23 cellular contexts compared by ENCODE assay signal in the genomic region with DNA sequence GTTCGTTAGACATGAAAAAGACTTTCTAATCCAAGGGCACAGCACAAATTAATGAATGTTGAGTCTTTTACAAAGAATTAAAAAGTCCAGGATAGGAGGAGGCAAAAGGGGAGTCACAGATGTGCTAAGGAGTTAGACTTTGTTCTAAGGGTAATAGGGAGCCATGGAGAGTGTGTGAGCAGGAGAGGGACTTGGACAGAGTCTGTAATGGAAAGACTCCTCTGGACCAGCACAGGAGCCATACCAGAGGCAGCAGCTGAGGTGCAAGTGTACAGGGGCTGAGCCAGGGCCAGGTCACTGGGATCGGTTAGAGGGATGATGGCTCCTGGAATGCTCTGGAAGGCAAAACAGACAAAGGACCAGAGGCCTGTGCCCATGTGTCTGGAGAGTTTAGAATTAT. TPM values are rescaled to one million over a fixed set of nuclear protein-coding genes. Genes with fewer than 3 reads are reported as not detected.
DNase-seq lines count a peak whose midpoint lies in the region; ATAC-seq, FAIRE-seq and TF ChIP-seq lines count a peak whose summit lies in the region.
"Had no signal": no experiment of that assay in that cellular context is flagged by ENCODE, and none has a peak within 500 bp of the region (broad histone marks: within the 10 kb centered on the region; RNA-seq: fewer than 3 reads in every experiment).

No MANE protein-coding gene starts in this region.

- no peak overlapping the region for H3K9ac ChIP-seq in K562 (ENCODE audit: insufficient read depth in 1 of 2, low read depth in 2 of 2, low read length in 2 of 2)

- POLR2A ChIA-PET in K562 (lab: Yijun Ruan, JAX) = interaction anchor here (1.9 kb wide), 1 partner anchor 12 kb away, joined by 5 read pairs; no protein-coding TSS in a partner anchor

- no peak overlapping the region for H3K4me2 ChIP-seq in K562 (ENCODE audit: insufficient read depth, low read length)

- no peak overlapping the region for H3K27ac Mint-ChIP-seq in T-helper 2 cell treated with Interferon-gamma antibody and Interleukin-4, amounts not matched to agents 5 μg/mL and 100 μg/mL, for 36 hours
- H3K27ac Mint-ChIP-seq: CD8-positive, alpha-beta memory T cell had no signal

- peaks cover 2% of the 10 kb centered on the region for H3K36me3 Mint-ChIP-seq in T-helper 2 cell treated with Interferon-gamma antibody and Interleukin-4, amounts not matched to agents 5 μg/mL and 100 μg/mL, for 36 hours (ENCODE audit: low read depth)

- H3K36me3 ChIP-seq in ACC112 (ENCODE audit: insufficient read depth, low read length) (no peaks in the 10 kb centered on the region), K562 (ENCODE audit: control insufficient read depth, insufficient read depth, low read length) (no peaks in the 10 kb centered on the region), lower lobe of right lung (no peaks in the 10 kb centered on the region), stomach (no peaks in the 10 kb centered on the region)

- H3K4me3 ChIP-seq in ACC112 (ENCODE audit: low read depth, low read length) (no peak overlapping the region), K562 (no peak overlapping the region), lower lobe of right lung (no peak overlapping the region), stomach (no peak overlapping the region)
- H3K4me3 ChIP-seq: HAP-1, mucosa of descending colon, SK-N-MC had no signal

- CTCF ChIA-PET in K562 (lab: Yijun Ruan, JAX; ENCODE audit: low intra/inter-chr PET ratio) = no interaction called here

- in situ Hi-C loops in K562 (cut with MboI) = loop anchor here (5.0 kb wide), 1 partner anchor 39 kb away; no protein-coding TSS in a partner anchor

- intact Hi-C loops in K562 (cut with micrococcal nuclease) (no loop called here), lower lobe of right lung (cut with DNase I) (loop anchor here (5.0 kb wide), 1 partner anchor 39 kb away; no protein-coding TSS in a partner anchor), stomach (cut with DNase I; ENCODE audit: low total_unique reads) (loop anchor here (5.0 kb wide), 1 partner anchor 39 kb away; no protein-coding TSS in a partner anchor)

- FAIRE-seq in K562 (lab: Jason Lieb, UNC) = no peak
- FAIRE-seq: islet of Langerhans, urothelium cell line had no signal

- H3K27me3 ChIP-seq in ACC112 (ENCODE audit: insufficient read depth, low read length) = no peaks in the 10 kb centered on the region
- H3K27me3 ChIP-seq in K562 (ENCODE audit: control insufficient read depth in 2 of 2, insufficient read depth in 2 of 2, low read length in 2 of 2) = peaks cover 5 to 32% of the 10 kb centered on the region in 2 experiments; a peak in 4 of 5 replicates
- H3K27me3 ChIP-seq in lower lobe of right lung (ENCODE audit: low read depth) = no peaks in the 10 kb centered on the region
- peaks cover 0 to 51% (median 0%) of the 10 kb centered on the region in 3 donors for H3K27me3 ChIP-seq in stomach

- ATAC-seq in K562 = no peak
- ATAC-seq in lower lobe of right lung = no peak

- H3K9me1 ChIP-seq in K562 (ENCODE audit: control insufficient read depth, insufficient read depth, low read length) = no peaks in the 10 kb centered on the region

- H3K4me1 Mint-ChIP-seq in T-helper 2 cell treated with Interferon-gamma antibody and Interleukin-4, amounts not matched to agents 5 μg/mL and 100 μg/mL, for 36 hours (ENCODE audit: low read depth) = peaks cover 15% of the 10 kb centered on the region

- TF ChIP-seq CTCF in K562 (IDR thresholded peaks at IDR 0.05 in 2 of 3, conservative IDR thresholded peaks at IDR 0.05 in 1 of 3; ENCODE audit: insufficient read depth in 2 of 3, low read depth in 1 of 3, low read length in 3 of 3) (no peak), lower lobe of right lung (IDR thresholded peaks at IDR 0.05) (no peak), stomach (IDR thresholded peaks at IDR 0.05) (no peak)

- TF ChIP-seq EP300 in K562 (IDR thresholded peaks at IDR 0.05; ENCODE audit: low read length) (no peak), stomach (IDR thresholded peaks at IDR 0.05) (no peak)

- no peaks in the 10 kb centered on the region for H3K79me2 ChIP-seq in ACC112 (ENCODE audit: control insufficient read depth, insufficient read depth, low read length, unreplicated experiment)
- H3K79me2 ChIP-seq in K562 (ENCODE audit: control insufficient read depth, insufficient read depth, low read length) = no peaks in the 10 kb centered on the region

- H3K27me3 Mint-ChIP-seq in T-helper 2 cell treated with Interferon-gamma antibody and Interleukin-4, amounts not matched to agents 5 μg/mL and 100 μg/mL, for 36 hours (ENCODE audit: low read depth) = peaks cover 11% of the 10 kb centered on the region

- H3K9me3 Mint-ChIP-seq in T-helper 2 cell treated with Interferon-gamma antibody and Interleukin-4, amounts not matched to agents 5 μg/mL and 100 μg/mL, for 36 hours = no peaks in the 10 kb centered on the region
- H3K9me3 Mint-ChIP-seq: CD8-positive, alpha-beta memory T cell had no signal

- no peak for TF ChIP-seq POLR2A in K562 (conservative IDR thresholded peaks at IDR 0.05)
- TF ChIP-seq POLR2A in stomach (IDR thresholded peaks at IDR 0.05) = no peak

- BruUV-seq in K562 (replicated peaks; lab: Mats Ljungman, UMichigan) = no TSS peak

- no peak for TF ChIP-seq RAD21 in K562 (CRISPR knock-in tag; conservative IDR thresholded peaks at IDR 0.05 in 1 of 2, IDR thresholded peaks at IDR 0.05 in 1 of 2)

- no peaks in the 10 kb centered on the region for H3K9me3 ChIP-seq in K562 (replicated peaks; ENCODE audit: control insufficient read depth, insufficient read depth, low read depth, low read length)
- H3K9me3 ChIP-seq in lower lobe of right lung = no peaks in the 10 kb centered on the region
- H3K9me3 ChIP-seq in stomach = no peaks in the 10 kb centered on the region
- H3K9me3 ChIP-seq: HAP-1, mucosa of descending colon had no signal

- H3K4me1 ChIP-seq in ACC112 (ENCODE audit: control insufficient read depth, insufficient read depth, low read length, unreplicated experiment) (peaks cover 12% of the 10 kb centered on the region), K562 (replicated peaks in 1 of 2; ENCODE audit: control insufficient read depth in 2 of 2, insufficient read depth in 2 of 2, low read length in 2 of 2) (peaks cover 0 to 13% of the 10 kb centered on the region in 2 experiments; a peak in 1 of 5 replicates), lower lobe of right lung (peaks cover 42% of the 10 kb centered on the region), stomach (peaks cover 0 to 29% (median 16%) of the 10 kb centered on the region in 4 donors)

- H3K4me3 Mint-ChIP-seq in T-helper 2 cell treated with Interferon-gamma antibody and Interleukin-4, amounts not matched to agents 5 μg/mL and 100 μg/mL, for 36 hours = no peak overlapping the region
- H3K4me3 Mint-ChIP-seq: CD8-positive, alpha-beta memory T cell had no signal

- H3K27ac ChIP-seq in ACC112 (ENCODE audit: low read depth, low read length) (peak overlapping the region; percentile 36; the same call in 1 of the 2 replicates), K562 (ENCODE audit: extremely low read depth, low read depth, low read length) (no peak overlapping the region), lower lobe of right lung (peak overlapping the region; percentile 13), stomach (peak overlapping the region in 4 of 5 donors; percentile 52 to 77 (median 62))
- H3K27ac ChIP-seq: PC-9, SK-N-MC had no signal

- 0 out of 2 replicates have a peak, but pooled peaks cover 3% of the 10 kb centered on the region for H4K20me1 ChIP-seq in K562 (replicated peaks; ENCODE audit: control insufficient read depth, insufficient read depth, low read length)

- DNase-seq in K562 (ENCODE audit: extremely low read depth in 1 of 4, low spot score in 3 of 4) (no peak), lower lobe of right lung (no peak), stomach (no peak), iPS-NIHi7 (ENCODE audit: extremely low spot score) (no peak), MV-4-11 (lab: John Stamatoyannopoulos, UW) (no peak), NK-92 (lab: John Stamatoyannopoulos, UW; ENCODE audit: unreplicated experiment) (no peak)
- no peak for DNase-seq in T-helper 2 cell treated with Interferon-gamma antibody and Interleukin-4, amounts not matched to agents 5 μg/mL and 100 μg/mL, for 36 hours (ENCODE audit: low spot score)
- DNase-seq: activated CD4-positive, alpha-beta T cell treated with anti-CD3 and anti-CD28 coated beads for 48 hours; activated CD8-positive, alpha-beta memory T cell treated with anti-CD3 and anti-CD28 coated beads, Interleukin-2, amount 50 U/mL, for 48 hours; activated naive CD4-positive, alpha-beta T cell; CD8-positive, alpha-beta memory T cell; mucosa of descending colon; NCI-H1092; NCI-H2107; occipital lobe; PC-9; T1000 had no signal

- whole genome bisulfite sequencing in K562 (ENCODE audit: insufficient coverage, low coverage, missing lambda C conversion rate) = 21% methylated on average over 2 of the region's 2 CpGs
- 60 to 75% (median 74%) methylated on average over 2 of the region's 2 CpGs for WGBS in stomach, 5 donors

- no peak overlapping the region for H2AFZ ChIP-seq in ACC112 (ENCODE audit: low read length, unreplicated experiment)
- H2AFZ ChIP-seq in K562 (ENCODE audit: low read depth, low read length) = no peak overlapping the region

RNA-seq across cellular contexts. Expression of gene GTPBP3, which starts 10.5 kb away (rescaled TPM):
- total RNA-seq in K562 (2011; cell fraction: chromatin; rRNA removed; ENCODE audit: low replicate concordance) = 83.2 and 239 TPM in 2 replicates
- total RNA-seq in K562 (2011; cell fraction: nucleolus; rRNA removed) = 206 and 242 TPM in 2 replicates
- 112 and 116 TPM in 2 replicates for total RNA-seq in K562 (2011; cell fraction: nucleoplasm; rRNA removed)
- 110 and 138 TPM in 2 replicates for total RNA-seq in K562 (2014; rRNA removed)
- total RNA-seq in K562 (2014; rRNA removed; fragmentation: Illumina TruSeq; extraction: Trizol) = 9.8 and 13.5 TPM in 2 replicates
- 28.7 and 32.9 TPM in 2 replicates for total RNA-seq in K562 (2015; rRNA removed; fragmentation: Illumina TruSeq; extraction: Trizol)
- 107 and 110 TPM in 2 replicates for total RNA-seq in K562 (2021)
- polyA plus RNA-seq in K562 (2011; rRNA removed) = 22.6 and 38.0 TPM in 2 replicates
- 38.5 and 83.5 TPM in 2 replicates for polyA plus RNA-seq in K562 (2011; cell fraction: cytosol; rRNA removed)
- polyA plus RNA-seq in K562 (2011; cell fraction: nucleus; rRNA removed) = 111 and 166 TPM in 2 replicates
- polyA plus RNA-seq in K562 (2012) = 45.8 and 50.2 TPM in 2 replicates
- polyA plus RNA-seq in K562 (2014; fragmentation: Illumina TruSeq; extraction: Trizol) = 19.0 and 35.4 TPM in 2 replicates
- 1 to 10 TPM; 4.9 to 5.6 TPM for polyA plus RNA-seq in K562 (2014; fragmentation: Nextera tagmentation; extraction: Ambion mirVana)
- polyA plus RNA-seq in K562 (2014; rRNA removed) = 124 and 143 TPM in 2 replicates
- 9.1 and 9.9 TPM in 2 replicates for polyA minus RNA-seq in K562 (2011; rRNA and poly(A)+ RNA removed)
- 23.5 and 50.0 TPM in 2 replicates for polyA minus RNA-seq in K562 (2011; cell fraction: cytosol; rRNA and poly(A)+ RNA removed)
- 92.0 and 97.6 TPM in 2 replicates for polyA minus RNA-seq in K562 (2011; cell fraction: nucleus; rRNA and poly(A)+ RNA removed)
- total RNA-seq in lower lobe of right lung = 21.0 TPM
- total RNA-seq in stomach = 10 to 100 TPM; 17.1 to 93.9 (median 68.7) TPM
- 10 to 100 TPM; 11.2 to 11.8 (median 11.4) TPM for polyA plus RNA-seq in stomach

RNA-seq across cellular contexts. Expression of gene ANO8, which starts 13.2 kb away (rescaled TPM):
- 16.0 and 39.6 TPM in 2 replicates for total RNA-seq in K562 (2011; cell fraction: chromatin; rRNA removed; ENCODE audit: low replicate concordance)
- 22.4 and 24.5 TPM in 2 replicates for total RNA-seq in K562 (2011; cell fraction: nucleolus; rRNA removed)
- total RNA-seq in K562 (2011; cell fraction: nucleoplasm; rRNA removed) = 14.4 and 15.8 TPM in 2 replicates
- total RNA-seq in K562 (2014; rRNA removed) = 2.5 and 3.5 TPM in 2 replicates
- total RNA-seq in K562 (2014; rRNA removed; fragmentation: Illumina TruSeq; extraction: Trizol) = 0.51 and 0.73 TPM in 2 replicates
- total RNA-seq in K562 (2015; rRNA removed; fragmentation: Illumina TruSeq; extraction: Trizol) = 1.6 and 2.4 TPM in 2 replicates
- 7.6 and 8.5 TPM in 2 replicates for total RNA-seq in K562 (2021)
- polyA plus RNA-seq in K562 (2011; rRNA removed) = 2.2 and 5.1 TPM in 2 replicates
- polyA plus RNA-seq in K562 (2011; cell fraction: cytosol; rRNA removed) = 2.8 and 3.7 TPM in 2 replicates
- 32.7 and 44.1 TPM in 2 replicates for polyA plus RNA-seq in K562 (2011; cell fraction: nucleus; rRNA removed)
- 4.9 and 11.8 TPM in 2 replicates for polyA plus RNA-seq in K562 (2012)
- polyA plus RNA-seq in K562 (2014; fragmentation: Illumina TruSeq; extraction: Trizol) = 1.5 and 2.5 TPM in 2 replicates
- polyA plus RNA-seq in K562 (2014; fragmentation: Nextera tagmentation; extraction: Ambion mirVana) = under 1 TPM in 1 of 2 experiments, not detected in 1; 0.07 TPM
- 7.1 and 7.7 TPM in 2 replicates for polyA plus RNA-seq in K562 (2014; rRNA removed)
- polyA minus RNA-seq in K562 (2011; rRNA and poly(A)+ RNA removed) = 1.6 TPM in 2 replicates
- polyA minus RNA-seq in K562 (2011; cell fraction: cytosol; rRNA and poly(A)+ RNA removed) = 1.8 and 4.5 TPM in 2 replicates
- polyA minus RNA-seq in K562 (2011; cell fraction: nucleus; rRNA and poly(A)+ RNA removed) = 10.5 and 14.6 TPM in 2 replicates
- 16.6 TPM for total RNA-seq in lower lobe of right lung
- total RNA-seq in stomach = 10 to 100 TPM in 4 of 5 donors, 1 to 10 TPM in 1; 2.9 to 37.9 (median 23.0) TPM
- polyA plus RNA-seq in stomach = 1 to 10 TPM; 1.1 to 5.1 (median 3.6) TPM

RNA-seq across cellular contexts. Expression of gene PLVAP, which starts 29.3 kb away (rescaled TPM):
- 0.46 and 1.6 TPM in 2 replicates for total RNA-seq in K562 (2011; cell fraction: chromatin; rRNA removed; ENCODE audit: low replicate concordance)
- total RNA-seq in K562 (2011; cell fraction: nucleolus; rRNA removed) = 1.3 and 2.0 TPM in 2 replicates
- 1.2 and 2.7 TPM in 2 replicates for total RNA-seq in K562 (2011; cell fraction: nucleoplasm; rRNA removed)
- total RNA-seq in K562 (2014; rRNA removed) (0.09 and 0.53 TPM in 2 replicates), K562 (2014; rRNA removed; fragmentation: Illumina TruSeq; extraction: Trizol) (0.10 TPM in 1 of 2 replicates, not detected in the other), K562 (2015; rRNA removed; fragmentation: Illumina TruSeq; extraction: Trizol) (not detected in 2 replicates), K562 (2021) (0.75 and 0.81 TPM in 2 replicates), lower lobe of right lung (25.9 TPM), stomach (10 to 100 TPM in 4 of 5 donors, 1 to 10 TPM in 1; 5.8 to 62.2 (median 25.0) TPM)
- polyA plus RNA-seq in K562 (2011; rRNA removed) (0.49 and 0.70 TPM in 2 replicates), K562 (2014; fragmentation: Illumina TruSeq; extraction: Trizol) (0.51 and 0.84 TPM in 2 replicates), K562 (2014; fragmentation: Nextera tagmentation; extraction: Ambion mirVana) (not detected), K562 (2014; rRNA removed) (0.31 and 0.84 TPM in 2 replicates), stomach (10 to 100 TPM; 34.5 to 95.1 (median 48.6) TPM)
- polyA plus RNA-seq in K562 (2011; cell fraction: cytosol; rRNA removed) = 0.53 and 1.9 TPM in 2 replicates
- 0.67 and 1.1 TPM in 2 replicates for polyA plus RNA-seq in K562 (2011; cell fraction: nucleus; rRNA removed)
- 0.12 and 0.57 TPM in 2 replicates for polyA plus RNA-seq in K562 (2012)
- polyA minus RNA-seq in K562 (2011; rRNA and poly(A)+ RNA removed) = 0.78 and 2.1 TPM in 2 replicates
- polyA minus RNA-seq in K562 (2011; cell fraction: cytosol; rRNA and poly(A)+ RNA removed) = 0.67 TPM in 1 of 2 replicates, not detected in the other
- 0.27 and 0.33 TPM in 2 replicates for polyA minus RNA-seq in K562 (2011; cell fraction: nucleus; rRNA and poly(A)+ RNA removed)
- total RNA-seq: CD8-positive, alpha-beta memory T cell; Daoy; PC-9 had no signal
- polyA plus RNA-seq: CD8-positive, alpha-beta memory T cell had no signal

RNA-seq across cellular contexts. Expression of gene DDA1, which starts 38.5 kb away (rescaled TPM):
- 15.2 and 39.3 TPM in 2 replicates for total RNA-seq in K562 (2011; cell fraction: chromatin; rRNA removed; ENCODE audit: low replicate concordance)
- total RNA-seq in K562 (2011; cell fraction: nucleolus; rRNA removed) = 28.5 and 28.7 TPM in 2 replicates
- total RNA-seq in K562 (2011; cell fraction: nucleoplasm; rRNA removed) = 20.4 and 21.3 TPM in 2 replicates
- 43.5 and 67.6 TPM in 2 replicates for total RNA-seq in K562 (2014; rRNA removed)
- total RNA-seq in K562 (2014; rRNA removed; fragmentation: Illumina TruSeq; extraction: Trizol) = 23.2 and 23.5 TPM in 2 replicates
- 32.7 and 33.2 TPM in 2 replicates for total RNA-seq in K562 (2015; rRNA removed; fragmentation: Illumina TruSeq; extraction: Trizol)
- 45.1 and 51.4 TPM in 2 replicates for total RNA-seq in K562 (2021)
- polyA plus RNA-seq in K562 (2011; rRNA removed) = 33.8 and 43.2 TPM in 2 replicates
- polyA plus RNA-seq in K562 (2011; cell fraction: cytosol; rRNA removed) = 30.2 and 37.1 TPM in 2 replicates
- 47.2 and 60.1 TPM in 2 replicates for polyA plus RNA-seq in K562 (2011; cell fraction: nucleus; rRNA removed)
- polyA plus RNA-seq in K562 (2012) = 77.4 and 90.9 TPM in 2 replicates
- 72.3 and 80.9 TPM in 2 replicates for polyA plus RNA-seq in K562 (2014; fragmentation: Illumina TruSeq; extraction: Trizol)
- polyA plus RNA-seq in K562 (2014; fragmentation: Nextera tagmentation; extraction: Ambion mirVana) = 1 to 10 TPM; 1.4 to 4.3 TPM
- polyA plus RNA-seq in K562 (2014; rRNA removed) = 68.0 and 83.8 TPM in 2 replicates
- 13.6 and 18.4 TPM in 2 replicates for polyA minus RNA-seq in K562 (2011; rRNA and poly(A)+ RNA removed)
- 5.8 and 7.9 TPM in 2 replicates for polyA minus RNA-seq in K562 (2011; cell fraction: cytosol; rRNA and poly(A)+ RNA removed)
- polyA minus RNA-seq in K562 (2011; cell fraction: nucleus; rRNA and poly(A)+ RNA removed) = 8.5 and 8.7 TPM in 2 replicates
- 32.2 TPM for total RNA-seq in lower lobe of right lung
- 10 to 100 TPM in 4 of 5 donors, 1 to 10 TPM in 1; 2.2 to 56.0 (median 21.4) TPM for total RNA-seq in stomach
- polyA plus RNA-seq in stomach = 10 to 100 TPM; 30.8 to 63.7 (median 48.1) TPM

RNA-seq across cellular contexts. Expression of gene MRPL34, which starts 42.2 kb away (rescaled TPM):
- total RNA-seq in K562 (2011; cell fraction: chromatin; rRNA removed; ENCODE audit: low replicate concordance) = 19.6 and 23.8 TPM in 2 replicates
- total RNA-seq in K562 (2011; cell fraction: nucleolus; rRNA removed) = 18.0 and 22.4 TPM in 2 replicates
- 12.5 and 22.0 TPM in 2 replicates for total RNA-seq in K562 (2011; cell fraction: nucleoplasm; rRNA removed)
- total RNA-seq in K562 (2014; rRNA removed) = 191 and 236 TPM in 2 replicates
- 40.7 and 46.5 TPM in 2 replicates for total RNA-seq in K562 (2014; rRNA removed; fragmentation: Illumina TruSeq; extraction: Trizol)
- 66.9 and 67.3 TPM in 2 replicates for total RNA-seq in K562 (2015; rRNA removed; fragmentation: Illumina TruSeq; extraction: Trizol)
- 129 and 158 TPM in 2 replicates for total RNA-seq in K562 (2021)
- 70.2 and 75.9 TPM in 2 replicates for polyA plus RNA-seq in K562 (2011; rRNA removed)
- polyA plus RNA-seq in K562 (2011; cell fraction: cytosol; rRNA removed) = 111 and 153 TPM in 2 replicates
- polyA plus RNA-seq in K562 (2011; cell fraction: nucleus; rRNA removed) = 45.5 and 64.0 TPM in 2 replicates
- polyA plus RNA-seq in K562 (2012) = 69.4 and 92.1 TPM in 2 replicates
- 72.5 and 85.4 TPM in 2 replicates for polyA plus RNA-seq in K562 (2014; fragmentation: Illumina TruSeq; extraction: Trizol)
- polyA plus RNA-seq in K562 (2014; fragmentation: Nextera tagmentation; extraction: Ambion mirVana) = 10 to 100 TPM; 11.5 to 20.6 TPM
- polyA plus RNA-seq in K562 (2014; rRNA removed) = 256 and 284 TPM in 2 replicates
- 19.7 and 20.4 TPM in 2 replicates for polyA minus RNA-seq in K562 (2011; rRNA and poly(A)+ RNA removed)
- polyA minus RNA-seq in K562 (2011; cell fraction: cytosol; rRNA and poly(A)+ RNA removed) = 15.6 and 16.5 TPM in 2 replicates
- polyA minus RNA-seq in K562 (2011; cell fraction: nucleus; rRNA and poly(A)+ RNA removed) = 5.8 and 7.4 TPM in 2 replicates
- total RNA-seq in lower lobe of right lung = 68.3 TPM
- 100 to 1,000 TPM in 3 of 5 donors, 10 to 100 TPM in 1, 1 to 10 TPM in 1; 6.6 to 167 (median 142) TPM for total RNA-seq in stomach
- polyA plus RNA-seq in stomach = 100 to 1,000 TPM; 161 to 200 (median 192) TPM
